Comparison of ENCODE assay signal across 1 cellular context in genomic region chr19:8001995-8002849, GRCh38.
TF ChIP-seq lines count a peak whose summit lies in the region.

No MANE protein-coding gene starts in this region.

TF ChIP-seq in K562, 482 proteins besides CTCF, POLR2A, EP300 and RAD21 (continued from another document and continues in another):
- peak; percentile 68; the same call in 1 of the 2 replicates for TF ChIP-seq ARID3A (IDR thresholded peaks at IDR 0.05; ENCODE audit: borderline replicate concordance, low read depth, low read length)
- TF ChIP-seq PRMT5 (CRISPR knock-in tag; IDR thresholded peaks at IDR 0.05): no peak
- no peak for TF ChIP-seq NFE2 (IDR thresholded peaks at IDR 0.05; ENCODE audit: low read depth)
- no peak for TF ChIP-seq HDAC6 (IDR thresholded peaks at IDR 0.05; ENCODE audit: low read depth, low read length)
- no peak for TF ChIP-seq RAD51 (IDR thresholded peaks at IDR 0.05; ENCODE audit: borderline replicate concordance, low read depth)
- peak; percentile 31; the same call in 1 of the 2 replicates for TF ChIP-seq NR2C1 (IDR thresholded peaks at IDR 0.05)
- TF ChIP-seq NR2C1 (tag; IDR thresholded peaks at IDR 0.05): no peak
- no peak for TF ChIP-seq C11orf30 (IDR thresholded peaks at IDR 0.05; ENCODE audit: low read depth)
- TF ChIP-seq HMGN3 (IDR thresholded peaks at IDR 0.05; ENCODE audit: borderline replicate concordance, extremely low read depth, insufficient read length, low read depth, low read length): peak; percentile 77
- peak in 1 of 2 experiments; percentile 31; a peak in 1 of 4 replicates for TF ChIP-seq MLLT1 (IDR thresholded peaks at IDR 0.05)
- no peak for TF ChIP-seq SRSF3 (IDR thresholded peaks at IDR 0.05; ENCODE audit: insufficient read depth, low read length)
- no peak for TF ChIP-seq HLTF (IDR thresholded peaks at IDR 0.05)
- no peak for TF ChIP-seq CAMTA2 (CRISPR knock-in tag; conservative IDR thresholded peaks at IDR 0.05)
- no peak for TF ChIP-seq ESRRB (CRISPR knock-in tag; IDR thresholded peaks at IDR 0.05; ENCODE audit: borderline replicate concordance)
- TF ChIP-seq RBM14 (IDR thresholded peaks at IDR 0.05; ENCODE audit: borderline replicate concordance, insufficient read depth, low read depth, low read length): no peak
- no peak for TF ChIP-seq TARDBP (IDR thresholded peaks at IDR 0.05)
- no peak for TF ChIP-seq FIP1L1 (IDR thresholded peaks at IDR 0.05; ENCODE audit: low read depth, low read length, poor library complexity, severe bottlenecking)
- TF ChIP-seq NUFIP1 (IDR thresholded peaks at IDR 0.05; ENCODE audit: partially characterized antibody): no peak
- no peak for TF ChIP-seq NFYB (IDR thresholded peaks at IDR 0.05; ENCODE audit: extremely low read depth, insufficient read length)
- TF ChIP-seq RBM39 (optimal IDR thresholded peaks at IDR 0.05; ENCODE audit: low read depth, low read length): no peak
- no peak for TF ChIP-seq TCFL5 (CRISPR knock-in tag; conservative IDR thresholded peaks at IDR 0.05)
- no peak for TF ChIP-seq BRD4 (IDR thresholded peaks at IDR 0.05)
- TF ChIP-seq ZNF57 (CRISPR knock-in tag; IDR thresholded peaks at IDR 0.05): no peak
- TF ChIP-seq NCOA4 (IDR thresholded peaks at IDR 0.05; ENCODE audit: partially characterized antibody): no peak
- TF ChIP-seq MEIS2 (IDR thresholded peaks at IDR 0.05; ENCODE audit: partially characterized antibody): no peak
- TF ChIP-seq RB1 (IDR thresholded peaks at IDR 0.05; ENCODE audit: low read depth): peak; percentile 65
- no peak for TF ChIP-seq BCLAF1 (IDR thresholded peaks at IDR 0.05; ENCODE audit: borderline replicate concordance in 1 of 2, control insufficient read depth in 1 of 2, low read depth in 2 of 2, low read length in 1 of 2)
- TF ChIP-seq ZNF785 (CRISPR knock-in tag; IDR thresholded peaks at IDR 0.05): no peak
- TF ChIP-seq ZNF224 (CRISPR knock-in tag; IDR thresholded peaks at IDR 0.05): no peak
- no peak; the same call in 1 of the 2 replicates for TF ChIP-seq DPF2 (IDR thresholded peaks at IDR 0.05)
- no peak for TF ChIP-seq ZNF561 (CRISPR knock-in tag; conservative IDR thresholded peaks at IDR 0.05)
- TF ChIP-seq ZNF668 (CRISPR knock-in tag; IDR thresholded peaks at IDR 0.05): no peak
- TF ChIP-seq ZNF140 (CRISPR knock-in tag; IDR thresholded peaks at IDR 0.05): no peak
- TF ChIP-seq PRDM10 (IDR thresholded peaks at IDR 0.05; ENCODE audit: partially characterized antibody): peak; percentile 79
- TF ChIP-seq GTF2B (IDR thresholded peaks at IDR 0.05; ENCODE audit: extremely low read depth, insufficient read length): no peak
- TF ChIP-seq STAT5A (IDR thresholded peaks at IDR 0.05; ENCODE audit: borderline replicate concordance, low read length): no peak
- TF ChIP-seq ETS2 (tag; IDR thresholded peaks at IDR 0.05; ENCODE audit: borderline replicate concordance, poor library complexity, severe bottlenecking): no peak
- no peak for TF ChIP-seq FOSL1 (tag; conservative IDR thresholded peaks at IDR 0.05)
- no peak for TF ChIP-seq THRB (CRISPR knock-in tag; conservative IDR thresholded peaks at IDR 0.05)
- no peak for TF ChIP-seq TEAD4 (IDR thresholded peaks at IDR 0.05; ENCODE audit: low read length)
- no peak for TF ChIP-seq TEAD4 (CRISPR knock-in tag; IDR thresholded peaks at IDR 0.05; ENCODE audit: borderline replicate concordance)
- TF ChIP-seq NFIX (CRISPR knock-in tag; IDR thresholded peaks at IDR 0.05; ENCODE audit: low read depth): no peak
- peak; percentile 63 for TF ChIP-seq SMC3 (conservative IDR thresholded peaks at IDR 0.05; ENCODE audit: insufficient read depth, low read depth, low read length)
- TF ChIP-seq POLR2G (IDR thresholded peaks at IDR 0.05; ENCODE audit: low read depth, low read length): 0 out of 2 replicates have a peak, but pooled peaks have one; percentile 19
- TF ChIP-seq SMAD2 (IDR thresholded peaks at IDR 0.05; ENCODE audit: low read depth, low read length): no peak
- peak; percentile 97 for TF ChIP-seq XRCC5 (IDR thresholded peaks at IDR 0.05; ENCODE audit: low read depth, low read length)
- TF ChIP-seq PRPF4 (IDR thresholded peaks at IDR 0.05; ENCODE audit: insufficient read depth, low read depth, low read length, poor library complexity, severe bottlenecking): no peak
- TF ChIP-seq ARHGAP35 (IDR thresholded peaks at IDR 0.05; ENCODE audit: partially characterized antibody): no peak
- no peak for TF ChIP-seq ZNF124 (CRISPR knock-in tag; IDR thresholded peaks at IDR 0.05)
- no peak for TF ChIP-seq TSHZ1 (CRISPR knock-in tag; IDR thresholded peaks at IDR 0.05)
- peak in 1 of 2 experiments; percentile 89; a peak in 1 of 4 replicates for TF ChIP-seq UBTF (IDR thresholded peaks at IDR 0.05; ENCODE audit: borderline replicate concordance in 1 of 2, low read depth in 2 of 2, low read length in 2 of 2)
- no peak for TF ChIP-seq ZNF764 (CRISPR knock-in tag; IDR thresholded peaks at IDR 0.05; ENCODE audit: low read depth)
